In genomic region chr6:38649744-38650143, GRCh38 we compare ENCODE assay signal across 34 cellular contexts.
"Had no signal": no experiment of that assay in that cellular context is flagged by ENCODE, and none has a peak within 500 bp of the region (broad histone marks: within the 10 kb centered on the region; RNA-seq: fewer than 3 reads in every experiment).

No MANE protein-coding gene starts in this region.

- H3K9me3 ChIP-seq: MG63 had no signal

- H3K4me3 ChIP-seq: MG63 had no signal

- H3K27me3 ChIP-seq: MG63 had no signal

- DNase-seq: Karpas-422, Kasumi-1, KG1, MG63, MM.1S, MV-4-11, NCI-H1048, NCI-H1092, NCI-H1092 treated with DMSO at 0.1 percent for 48 hours, NCI-H1105, NCI-H1105 treated with DMSO at 0.1 percent for 48 hours, NCI-H1417, NCI-H1417 treated with DMSO at 0.1 percent for 48 hours, NCI-H1436, NCI-H1436 treated with DMSO at 0.1 percent for 48 hours, NCI-H146, NCI-H1694, NCI-H1694 treated with DMSO at 0.1 percent for 48 hours, NCI-H187, NCI-H187 treated with DMSO at 0.1 percent for 48 hours, NCI-H1930, NCI-H2029, NCI-H2029 treated with DMSO at 0.1 percent for 48 hours, NCI-H2081, NCI-H2081 treated with DMSO at 0.1 percent for 48 hours, NCI-H2107, NCI-H2171, NCI-H2171 treated with DMSO at 0.1 percent for 48 hours, NCI-H2227 treated with DMSO at 0.1 percent for 48 hours, NCI-H226, NCI-H345, NCI-H446, NCI-H446 treated with DMSO at 0.1 percent for 48 hours had no signal

- H3K36me3 ChIP-seq: MG63 had no signal

- H3K27ac ChIP-seq: KMS-11 had no signal
